ENCODE assay signal across 1 cellular context in genomic region chr6:26033132-26033941, GRCh38.
TF ChIP-seq lines count a peak whose summit lies in the region.

No MANE protein-coding gene starts in this region.

TF ChIP-seq in K562, 482 proteins besides CTCF, POLR2A, EP300 and RAD21 (continued from another document and continues in another):
- TF ChIP-seq ZNF408 (CRISPR knock-in tag; IDR thresholded peaks at IDR 0.05; ENCODE audit: low read depth) (no peak), NKRF (IDR thresholded peaks at IDR 0.05; ENCODE audit: borderline replicate concordance) (0 out of 2 replicates have a peak, but pooled peaks have one; percentile 44), THRA (IDR thresholded peaks at IDR 0.05) (no peak), ZNF76 (CRISPR knock-in tag; IDR thresholded peaks at IDR 0.05; ENCODE audit: borderline replicate concordance) (0 out of 2 replicates have a peak, but pooled peaks have one; percentile 29), SAFB2 (IDR thresholded peaks at IDR 0.05; ENCODE audit: borderline replicate concordance, low read depth, low read length, severe bottlenecking) (no peak), KDM5B (IDR thresholded peaks at IDR 0.05; ENCODE audit: insufficient replicate concordance, low read depth, low read length) (peak; percentile 68), ZNF282 (CRISPR knock-in tag; IDR thresholded peaks at IDR 0.05) (no peak), DDX20 (tag; IDR thresholded peaks at IDR 0.05; ENCODE audit: low read depth) (no peak), POLR2H (tag; IDR thresholded peaks at IDR 0.05; ENCODE audit: low read depth) (peak; percentile 97), EZH2 (IDR thresholded peaks at IDR 0.05; ENCODE audit: borderline replicate concordance, low read depth, low read length) (no peak), RREB1 (CRISPR knock-in tag; IDR thresholded peaks at IDR 0.05) (0 out of 2 replicates have a peak, but pooled peaks have one; percentile 67), RBFOX2 (IDR thresholded peaks at IDR 0.05; ENCODE audit: low read depth, low read length) (peak; percentile 100), RNF2 (IDR thresholded peaks at IDR 0.05) (peak; percentile 80), CSDE1 (IDR thresholded peaks at IDR 0.05) (no peak), CBX1 (IDR thresholded peaks at IDR 0.05; ENCODE audit: low read depth) (peak; percentile 37; the same call in 1 of the 2 replicates), DACH1 (IDR thresholded peaks at IDR 0.05; ENCODE audit: partially characterized antibody) (peak; percentile 56), ZFP36 (IDR thresholded peaks at IDR 0.05; ENCODE audit: low read depth, low read length, partially characterized antibody) (no peak), NONO (IDR thresholded peaks at IDR 0.05; ENCODE audit: low read depth in 2 of 2, low read length in 1 of 2) (peak in 1 of 2 experiments; percentile 45; a peak in 1 of 4 replicates), RBM34 (IDR thresholded peaks at IDR 0.05; ENCODE audit: borderline replicate concordance, insufficient read depth, low read length) (no peak), ZNF764 (CRISPR knock-in tag; IDR thresholded peaks at IDR 0.05; ENCODE audit: low read depth) (peak; percentile 49; the same call in 1 of the 2 replicates), AFF1 (IDR thresholded peaks at IDR 0.05; ENCODE audit: low read depth in 1 of 2, partially characterized antibody in 2 of 2) (peak in 1 of 2 experiments; percentile 90), CHD1 (IDR thresholded peaks at IDR 0.05; ENCODE audit: low read length) (peak; percentile 92), ZNF785 (CRISPR knock-in tag; IDR thresholded peaks at IDR 0.05) (no peak), PHF20 (IDR thresholded peaks at IDR 0.05; ENCODE audit: partially characterized antibody) (no peak), HNRNPUL1 (IDR thresholded peaks at IDR 0.05; ENCODE audit: low read length) (no peak)
- TF ChIP-seq, protein P1, sequence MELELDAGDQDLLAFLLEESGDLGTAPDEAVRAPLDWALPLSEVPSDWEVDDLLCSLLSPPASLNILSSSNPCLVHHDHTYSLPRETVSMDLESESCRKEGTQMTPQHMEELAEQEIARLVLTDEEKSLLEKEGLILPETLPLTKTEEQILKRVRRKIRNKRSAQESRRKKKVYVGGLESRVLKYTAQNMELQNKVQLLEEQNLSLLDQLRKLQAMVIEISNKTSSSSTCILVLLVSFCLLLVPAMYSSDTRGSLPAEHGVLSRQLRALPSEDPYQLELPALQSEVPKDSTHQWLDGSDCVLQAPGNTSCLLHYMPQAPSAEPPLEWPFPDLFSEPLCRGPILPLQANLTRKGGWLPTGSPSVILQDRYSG (tag; conservative IDR thresholded peaks at IDR 0.05; ENCODE audit: low read depth), result no peak
- TF ChIP-seq, protein P2, sequence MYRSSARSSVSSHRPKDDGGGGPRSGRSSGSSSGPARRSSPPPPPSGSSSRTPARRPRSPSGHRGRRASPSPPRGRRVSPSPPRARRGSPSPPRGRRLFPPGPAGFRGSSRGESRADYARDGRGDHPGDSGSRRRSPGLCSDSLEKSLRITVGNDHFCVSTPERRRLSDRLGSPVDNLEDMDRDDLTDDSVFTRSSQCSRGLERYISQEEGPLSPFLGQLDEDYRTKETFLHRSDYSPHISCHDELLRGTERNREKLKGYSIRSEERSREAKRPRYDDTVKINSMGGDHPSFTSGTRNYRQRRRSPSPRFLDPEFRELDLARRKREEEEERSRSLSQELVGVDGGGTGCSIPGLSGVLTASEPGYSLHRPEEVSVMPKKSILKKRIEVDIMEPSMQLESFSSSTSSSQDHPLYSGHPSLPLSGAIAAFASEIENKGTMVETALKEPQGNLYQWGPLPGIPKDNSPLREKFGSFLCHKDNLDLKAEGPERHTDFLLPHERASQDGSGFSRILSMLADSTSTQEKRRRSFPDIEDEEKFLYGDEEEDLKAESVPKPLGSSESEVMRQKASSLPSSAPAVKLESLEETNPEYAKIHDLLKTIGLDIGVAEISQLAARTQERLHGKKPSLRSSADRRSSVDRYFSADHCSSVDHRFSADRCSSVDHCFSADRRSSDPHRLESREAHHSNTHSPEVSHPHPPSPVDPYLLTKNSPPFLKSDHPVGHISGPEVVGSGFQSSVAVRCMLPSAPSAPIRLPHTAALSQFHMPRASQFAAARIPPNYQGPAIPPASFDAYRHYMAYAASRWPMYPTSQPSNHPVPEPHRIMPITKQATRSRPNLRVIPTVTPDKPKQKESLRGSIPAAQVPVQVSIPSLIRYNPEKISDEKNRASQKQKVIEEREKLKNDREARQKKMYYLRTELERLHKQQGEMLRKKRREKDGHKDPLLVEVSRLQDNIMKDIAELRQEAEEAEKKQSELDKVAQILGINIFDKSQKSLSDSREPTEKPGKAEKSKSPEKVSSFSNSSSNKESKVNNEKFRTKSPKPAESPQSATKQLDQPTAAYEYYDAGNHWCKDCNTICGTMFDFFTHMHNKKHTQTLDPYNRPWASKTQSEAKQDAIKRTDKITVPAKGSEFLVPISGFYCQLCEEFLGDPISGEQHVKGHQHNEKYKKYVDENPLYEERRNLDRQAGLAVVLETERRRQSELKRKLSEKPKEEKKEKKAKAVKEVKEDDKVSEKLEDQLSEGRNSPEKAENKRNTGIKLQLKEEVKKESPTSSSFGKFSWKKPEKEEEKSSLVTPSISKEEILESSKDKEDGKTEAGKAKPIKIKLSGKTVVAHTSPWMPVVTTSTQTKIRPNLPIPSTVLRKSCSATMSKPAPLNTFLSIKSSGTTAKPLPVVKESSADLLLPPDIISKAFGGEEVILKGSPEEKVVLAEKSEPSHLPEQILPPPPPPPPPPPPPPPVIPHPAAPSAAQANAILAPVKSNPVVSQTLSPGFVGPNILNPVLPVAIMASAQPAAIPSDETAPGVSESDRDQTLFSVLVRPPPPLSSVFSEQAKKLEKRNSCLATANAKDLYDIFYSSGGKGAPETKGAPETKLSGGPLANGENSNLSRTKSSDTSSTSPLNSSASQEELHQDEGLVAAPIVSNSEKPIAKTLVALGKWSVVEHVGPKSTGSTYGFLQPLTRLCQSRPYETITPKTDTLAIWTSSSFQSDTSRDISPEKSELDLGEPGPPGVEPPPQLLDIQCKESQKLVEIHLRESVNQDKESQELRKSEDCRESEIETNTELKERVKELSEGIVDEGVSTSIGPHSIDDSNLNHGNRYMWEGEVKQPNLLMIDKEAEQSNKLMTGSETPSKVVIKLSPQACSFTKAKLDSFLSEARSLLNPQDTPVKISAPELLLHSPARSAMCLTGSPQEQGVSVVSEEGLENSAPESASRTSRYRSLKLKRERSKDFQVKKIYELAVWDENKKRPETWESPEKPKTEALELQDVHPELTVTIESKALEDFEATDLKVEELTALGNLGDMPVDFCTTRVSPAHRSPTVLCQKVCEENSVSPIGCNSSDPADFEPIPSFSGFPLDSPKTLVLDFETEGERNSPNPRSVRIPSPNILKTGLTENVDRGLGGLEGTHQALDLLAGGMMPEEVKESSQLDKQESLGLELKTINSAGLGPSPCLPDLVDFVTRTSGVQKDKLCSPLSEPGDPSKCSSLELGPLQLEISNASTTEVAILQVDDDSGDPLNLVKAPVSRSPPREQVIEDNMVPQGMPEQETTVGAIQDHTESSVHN (IDR thresholded peaks at IDR 0.05; ENCODE audit: borderline replicate concordance in 1 of 2, low read depth in 1 of 2), result no peak
- TF ChIP-seq, protein P3, sequence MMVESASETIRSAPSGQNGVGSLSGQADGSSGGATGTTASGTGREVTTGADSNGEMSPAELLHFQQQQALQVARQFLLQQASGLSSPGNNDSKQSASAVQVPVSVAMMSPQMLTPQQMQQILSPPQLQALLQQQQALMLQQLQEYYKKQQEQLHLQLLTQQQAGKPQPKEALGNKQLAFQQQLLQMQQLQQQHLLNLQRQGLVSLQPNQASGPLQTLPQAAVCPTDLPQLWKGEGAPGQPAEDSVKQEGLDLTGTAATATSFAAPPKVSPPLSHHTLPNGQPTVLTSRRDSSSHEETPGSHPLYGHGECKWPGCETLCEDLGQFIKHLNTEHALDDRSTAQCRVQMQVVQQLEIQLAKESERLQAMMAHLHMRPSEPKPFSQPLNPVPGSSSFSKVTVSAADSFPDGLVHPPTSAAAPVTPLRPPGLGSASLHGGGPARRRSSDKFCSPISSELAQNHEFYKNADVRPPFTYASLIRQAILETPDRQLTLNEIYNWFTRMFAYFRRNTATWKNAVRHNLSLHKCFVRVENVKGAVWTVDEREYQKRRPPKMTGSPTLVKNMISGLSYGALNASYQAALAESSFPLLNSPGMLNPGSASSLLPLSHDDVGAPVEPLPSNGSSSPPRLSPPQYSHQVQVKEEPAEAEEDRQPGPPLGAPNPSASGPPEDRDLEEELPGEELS (CRISPR knock-in tag; IDR thresholded peaks at IDR 0.05; ENCODE audit: borderline replicate concordance), result no peak
